In genomic region chr5:172234031-172234430, GRCh38 we compare ENCODE assay signal across 1 cellular context.
TF ChIP-seq lines count a peak whose summit lies in the region.

No MANE protein-coding gene starts in this region.

TF ChIP-seq in WTC11, 78 proteins besides CTCF, POLR2A, EP300 and RAD21 (continued from another document):
- TF ChIP-seq ZSCAN18 (CRISPR knock-in tag; IDR thresholded peaks at IDR 0.05) (no peak), NFATC4 (CRISPR knock-in tag; IDR thresholded peaks at IDR 0.05) (no peak), EMX1 (CRISPR knock-in tag; IDR thresholded peaks at IDR 0.05) (no peak), FOXJ3 (CRISPR knock-in tag; IDR thresholded peaks at IDR 0.05; ENCODE audit: borderline replicate concordance) (no peak), ELF4 (CRISPR knock-in tag; IDR thresholded peaks at IDR 0.05; ENCODE audit: low read depth) (no peak), ZNF671 (CRISPR knock-in tag; IDR thresholded peaks at IDR 0.05) (no peak), FOXK1 (CRISPR knock-in tag; IDR thresholded peaks at IDR 0.05) (no peak), NR2C2 (CRISPR knock-in tag; IDR thresholded peaks at IDR 0.05) (no peak), ATF3 (CRISPR knock-in tag; conservative IDR thresholded peaks at IDR 0.05) (no peak)
